In genomic region chr11:75023446-75024067, GRCh38 we compare ENCODE assay signal across 22 cellular contexts. TPM values are rescaled to one million over a fixed set of nuclear protein-coding genes. Genes with fewer than 3 reads are reported as not detected.
DNase-seq lines count a peak whose midpoint lies in the region; ATAC-seq and TF ChIP-seq lines count a peak whose summit lies in the region.
"Had no signal": no experiment of that assay in that cellular context is flagged by ENCODE, and none has a peak within 500 bp of the region (broad histone marks: within the 10 kb centered on the region; RNA-seq: fewer than 3 reads in every experiment).

No MANE protein-coding gene starts in this region.

- H3K4me3 Mint-ChIP-seq in neural crest cell: no peak overlapping the region
- H3K4me3 Mint-ChIP-seq in stimulated activated naive B cell treated with anti-CD40 and anti-IgM and Interleukin-4, amounts not matched to agents 10 μg/mL and 1 μg/mL and 100 μg/mL, for 72 hours: no peak overlapping the region
- no peak overlapping the region for H3K4me3 Mint-ChIP-seq in activated T-cell treated with anti-CD3 and anti-CD28 coated beads, Interleukin-2, amount 50 U/mL, for 72 hours
- H3K4me3 Mint-ChIP-seq: activated CD4-positive, alpha-beta memory T cell treated with anti-CD3 and anti-CD28 coated beads for 36 hours; activated naive CD8-positive, alpha-beta T cell treated with anti-CD3 and anti-CD28 coated beads, Interleukin-2, amount 10 ng/mL, durations not matched to agents 7 days and 5 days; B cell; CD8-positive, alpha-beta T cell; GM23338; nephron progenitor cell; T-cell had no signal

- H3K36me3 Mint-ChIP-seq in neural crest cell (ENCODE audit: low read depth): peaks cover 11% of the 10 kb centered on the region
- H3K36me3 Mint-ChIP-seq in stimulated activated naive B cell treated with anti-CD40 and anti-IgM and Interleukin-4, amounts not matched to agents 10 μg/mL and 1 μg/mL and 100 μg/mL, for 72 hours: peaks cover 4 to 7% of the 10 kb centered on the region in 2 donors
- H3K36me3 Mint-ChIP-seq in activated T-cell treated with anti-CD3 and anti-CD28 coated beads, Interleukin-2, amount 50 U/mL, for 72 hours (ENCODE audit: insufficient read depth in 2 of 2): no peaks in the 10 kb centered on the region
- H3K36me3 Mint-ChIP-seq: activated CD4-positive, alpha-beta memory T cell treated with anti-CD3 and anti-CD28 coated beads for 36 hours had no signal

- H3K36me3 ChIP-seq in right atrium auricular region: no peaks in the 10 kb centered on the region
- H3K36me3 ChIP-seq: pancreas, right lobe of liver, SJCRH30, transverse colon had no signal

- H3K27ac ChIP-seq in right cardiac atrium (ENCODE audit: low read length) (peak overlapping the region; percentile 25), right atrium auricular region (peak overlapping the region in 1 of 2 donors; percentile 32), dorsolateral prefrontal cortex (peak overlapping the region; percentile 47 to 95 (median 87))
- H3K27ac ChIP-seq: epithelial cell of prostate, HL-60, right lobe of liver, SJCRH30, transverse colon had no signal

- H3K4me3 ChIP-seq in right cardiac atrium (ENCODE audit: low read length): no peak overlapping the region
- no peak overlapping the region for H3K4me3 ChIP-seq in right atrium auricular region
- peak overlapping the region in 1 of 59 donors; percentile 18 for H3K4me3 ChIP-seq in dorsolateral prefrontal cortex
- H3K4me3 ChIP-seq: GM23338, lung, pancreas, right lobe of liver, SJCRH30, transverse colon had no signal

- H3K9me3 Mint-ChIP-seq in neural crest cell: peaks cover 6% of the 10 kb centered on the region
- peaks cover 4% of the 10 kb centered on the region in 2 donors for H3K9me3 Mint-ChIP-seq in stimulated activated naive B cell treated with anti-CD40 and anti-IgM and Interleukin-4, amounts not matched to agents 10 μg/mL and 1 μg/mL and 100 μg/mL, for 72 hours
- H3K9me3 Mint-ChIP-seq in activated T-cell treated with anti-CD3 and anti-CD28 coated beads, Interleukin-2, amount 50 U/mL, for 72 hours: no peaks in the 10 kb centered on the region

- no peaks in the 10 kb centered on the region for H3K27me3 Mint-ChIP-seq in neural crest cell (ENCODE audit: low read depth)
- no peaks in the 10 kb centered on the region for H3K27me3 Mint-ChIP-seq in stimulated activated naive B cell treated with anti-CD40 and anti-IgM and Interleukin-4, amounts not matched to agents 10 μg/mL and 1 μg/mL and 100 μg/mL, for 72 hours
- H3K27me3 Mint-ChIP-seq in activated T-cell treated with anti-CD3 and anti-CD28 coated beads, Interleukin-2, amount 50 U/mL, for 72 hours (ENCODE audit: low read depth): no peaks in the 10 kb centered on the region
- H3K27me3 Mint-ChIP-seq: activated CD4-positive, alpha-beta memory T cell treated with anti-CD3 and anti-CD28 coated beads for 36 hours; activated naive CD8-positive, alpha-beta T cell treated with anti-CD3 and anti-CD28 coated beads, Interleukin-2, amount 10 ng/mL, durations not matched to agents 7 days and 5 days; B cell; T-cell had no signal

- H3K4me1 Mint-ChIP-seq in neural crest cell: peaks cover 21% of the 10 kb centered on the region
- peaks cover 0 to 3% of the 10 kb centered on the region in 2 donors for H3K4me1 Mint-ChIP-seq in stimulated activated naive B cell treated with anti-CD40 and anti-IgM and Interleukin-4, amounts not matched to agents 10 μg/mL and 1 μg/mL and 100 μg/mL, for 72 hours
- no peaks in the 10 kb centered on the region for H3K4me1 Mint-ChIP-seq in activated T-cell treated with anti-CD3 and anti-CD28 coated beads, Interleukin-2, amount 50 U/mL, for 72 hours (ENCODE audit: low read depth)
- H3K4me1 Mint-ChIP-seq: activated naive CD8-positive, alpha-beta T cell treated with anti-CD3 and anti-CD28 coated beads, Interleukin-2, amount 10 ng/mL, durations not matched to agents 7 days and 5 days; B cell; GM23338; nephron progenitor cell; T-cell had no signal

- WGBS in right cardiac atrium: 93% methylated on average over 6 of the region's 6 CpGs

- TF ChIP-seq CTCF in right atrium auricular region (IDR thresholded peaks at IDR 0.05) (no peak), dorsolateral prefrontal cortex (IDR thresholded peaks at IDR 0.05 in 54 of 56, conservative IDR thresholded peaks at IDR 0.05 in 2 of 56; ENCODE audit: low read depth in 1 of 56, partially characterized antibody in 56 of 56) (no peak), neural crest cell (conservative IDR thresholded peaks at IDR 0.05) (no peak)

- no peaks in the 10 kb centered on the region for H3K27me3 ChIP-seq in right cardiac atrium (ENCODE audit: control insufficient read depth, insufficient read depth)
- no peaks in the 10 kb centered on the region for H3K27me3 ChIP-seq in right atrium auricular region
- H3K27me3 ChIP-seq in dorsolateral prefrontal cortex: no peaks in the 10 kb centered on the region
- H3K27me3 ChIP-seq: pancreas, right lobe of liver, SJCRH30, transverse colon had no signal

- intact Hi-C loops in right cardiac atrium (cut with DNase I): loop anchor here in 2 of 4 donors (10.0 kb wide), 1 partner anchor 221 kb away; the partner anchor contains the start of gene TPBGL (in 2 of the 2)
- intact Hi-C loops in dorsolateral prefrontal cortex (cut with DNase I): loop anchor here (1.0 to 5.0 kb wide), 5 partner anchors 9 to 225 kb away; partner anchors contain the start of genes SPCS2 (in 2 of the 2) and XRRA1 (in 2 of the 2)

- DNase-seq in right cardiac atrium (no peak), right atrium auricular region (ENCODE audit: low spot score) (no peak), dorsolateral prefrontal cortex (peak in 3 of 10 donors; percentile 34 to 52 (median 50)), neural crest cell (ENCODE audit: low read depth, low spot score) (no peak), GM19240 (ENCODE audit: insufficient read length, low spot score) (no peak), T1000 (lab: John Stamatoyannopoulos, UW) (no peak)
- DNase-seq in stimulated activated naive B cell treated with anti-CD40 and anti-IgM and Interleukin-4, amounts not matched to agents 10 μg/mL and 1 μg/mL and 100 μg/mL, for 72 hours: no peak
- DNase-seq in activated T-cell treated with anti-CD3 and anti-CD28 coated beads, Interleukin-2, amount 50 U/mL, for 72 hours: no peak

- H3K4me1 ChIP-seq in right cardiac atrium (ENCODE audit: control insufficient read depth, insufficient read depth, low read length) (peaks cover 2% of the 10 kb centered on the region), right atrium auricular region (peaks cover 0 to 12% of the 10 kb centered on the region in 2 donors)
- H3K4me1 ChIP-seq: right lobe of liver, SJCRH30, transverse colon had no signal

- peak overlapping the region; percentile 91 for H3K27ac Mint-ChIP-seq in neural crest cell (ENCODE audit: unreplicated experiment)
- no peak overlapping the region for H3K27ac Mint-ChIP-seq in stimulated activated naive B cell treated with anti-CD40 and anti-IgM and Interleukin-4, amounts not matched to agents 10 μg/mL and 1 μg/mL and 100 μg/mL, for 72 hours
- no peak overlapping the region for H3K27ac Mint-ChIP-seq in activated T-cell treated with anti-CD3 and anti-CD28 coated beads, Interleukin-2, amount 50 U/mL, for 72 hours
- H3K27ac Mint-ChIP-seq: activated CD4-positive, alpha-beta memory T cell treated with anti-CD3 and anti-CD28 coated beads for 36 hours; activated naive CD8-positive, alpha-beta T cell treated with anti-CD3 and anti-CD28 coated beads, Interleukin-2, amount 10 ng/mL, durations not matched to agents 7 days and 5 days; B cell; CD8-positive, alpha-beta T cell; GM23338; nephron progenitor cell; T-cell had no signal

- no peaks in the 10 kb centered on the region for H3K9me3 ChIP-seq in right cardiac atrium (ENCODE audit: control insufficient read depth, low read length)
- no peaks in the 10 kb centered on the region for H3K9me3 ChIP-seq in right atrium auricular region
- H3K9me3 ChIP-seq: pancreas, right lobe of liver, SJCRH30, transverse colon had no signal

- peak; percentile 10 to 17 for ATAC-seq in right cardiac atrium
- no peak for ATAC-seq in stimulated activated naive B cell treated with anti-CD40 and anti-IgM and Interleukin-4, amounts not matched to agents 10 μg/mL and 1 μg/mL and 100 μg/mL, for 72 hours (replicated peaks)
- no peak for ATAC-seq in activated T-cell treated with anti-CD3 and anti-CD28 coated beads, Interleukin-2, amount 50 U/mL, for 72 hours (replicated peaks in 1 of 2)

RNA-seq across cellular contexts. Expression of gene NEU3, which starts 34.8 kb away (rescaled TPM):
- 1 to 10 TPM; 3.6 to 7.2 (median 4.9) TPM for total RNA-seq in right cardiac atrium
- 5.2 TPM for polyA plus RNA-seq in right cardiac atrium
- total RNA-seq in right atrium auricular region: 1 to 10 TPM; 3.0 to 8.4 TPM
- 10 to 100 TPM; 11.4 to 30.6 (median 20.7) TPM for total RNA-seq in dorsolateral prefrontal cortex
- 11.3 and 12.7 TPM in 2 replicates for total RNA-seq in neural crest cell
- 10 to 100 TPM; 15.7 to 16.9 TPM for total RNA-seq in activated T-cell treated with anti-CD3 and anti-CD28 coated beads, Interleukin-2, amount 50 U/mL, for 72 hours

Comparison
In these comparisons a context has a peak if more than half of its experiments do, and no peak if none do; other contexts are left out.
1. ATAC-seq: peak in right cardiac atrium (2 of 2); none in stimulated activated naive B cell treated with anti-CD40 and anti-IgM and Interleukin-4, amounts not matched to agents 10 μg/mL and 1 μg/mL and 100 μg/mL, for 72 hours (0 of 2) and activated T-cell treated with anti-CD3 and anti-CD28 coated beads, Interleukin-2, amount 50 U/mL, for 72 hours (0 of 2).